Comparison of ENCODE assay signal across 1 cellular context in the genomic region with DNA sequence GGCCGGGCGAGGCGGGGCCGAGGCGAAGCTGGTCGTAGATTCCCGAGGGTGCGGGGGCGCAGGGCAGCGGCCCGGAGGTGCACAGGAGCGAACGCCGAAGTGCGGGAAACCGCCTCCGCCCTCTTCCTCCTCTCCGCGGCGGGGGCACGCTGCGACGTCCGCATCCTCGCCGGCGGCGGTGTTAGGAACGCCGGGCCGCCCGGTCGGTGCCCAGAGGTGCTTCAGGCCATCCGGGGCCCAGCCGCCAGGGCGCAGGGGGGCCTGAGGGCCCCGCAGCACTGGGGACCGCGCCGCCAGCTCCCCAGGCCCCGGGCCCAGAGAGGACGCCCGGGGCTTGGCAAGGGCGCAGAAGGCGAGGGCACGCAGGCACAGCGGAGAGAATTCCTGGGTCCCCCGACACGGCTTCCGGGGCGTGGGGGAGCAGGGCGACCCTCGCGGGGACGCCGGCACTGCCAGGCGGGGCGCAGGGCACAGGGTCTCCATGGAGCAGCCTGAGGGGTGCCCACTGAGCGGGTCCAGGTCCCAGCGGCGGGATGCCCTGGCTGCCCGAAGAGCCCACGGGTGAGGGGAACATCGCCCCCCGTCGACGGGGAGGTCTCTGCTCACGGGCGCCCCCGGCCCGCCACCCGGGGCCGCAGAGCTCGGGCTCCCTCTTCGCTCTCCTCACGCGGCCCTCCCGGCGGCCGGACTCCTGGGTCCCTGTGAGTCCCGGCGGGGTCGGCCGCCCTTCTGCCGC.
TF ChIP-seq lines count a peak whose summit lies in the region.

No MANE protein-coding gene starts in this region.

TF ChIP-seq in WTC11, 78 proteins besides CTCF, POLR2A, EP300 and RAD21 (continued from another document):
- TF ChIP-seq, protein P1, sequence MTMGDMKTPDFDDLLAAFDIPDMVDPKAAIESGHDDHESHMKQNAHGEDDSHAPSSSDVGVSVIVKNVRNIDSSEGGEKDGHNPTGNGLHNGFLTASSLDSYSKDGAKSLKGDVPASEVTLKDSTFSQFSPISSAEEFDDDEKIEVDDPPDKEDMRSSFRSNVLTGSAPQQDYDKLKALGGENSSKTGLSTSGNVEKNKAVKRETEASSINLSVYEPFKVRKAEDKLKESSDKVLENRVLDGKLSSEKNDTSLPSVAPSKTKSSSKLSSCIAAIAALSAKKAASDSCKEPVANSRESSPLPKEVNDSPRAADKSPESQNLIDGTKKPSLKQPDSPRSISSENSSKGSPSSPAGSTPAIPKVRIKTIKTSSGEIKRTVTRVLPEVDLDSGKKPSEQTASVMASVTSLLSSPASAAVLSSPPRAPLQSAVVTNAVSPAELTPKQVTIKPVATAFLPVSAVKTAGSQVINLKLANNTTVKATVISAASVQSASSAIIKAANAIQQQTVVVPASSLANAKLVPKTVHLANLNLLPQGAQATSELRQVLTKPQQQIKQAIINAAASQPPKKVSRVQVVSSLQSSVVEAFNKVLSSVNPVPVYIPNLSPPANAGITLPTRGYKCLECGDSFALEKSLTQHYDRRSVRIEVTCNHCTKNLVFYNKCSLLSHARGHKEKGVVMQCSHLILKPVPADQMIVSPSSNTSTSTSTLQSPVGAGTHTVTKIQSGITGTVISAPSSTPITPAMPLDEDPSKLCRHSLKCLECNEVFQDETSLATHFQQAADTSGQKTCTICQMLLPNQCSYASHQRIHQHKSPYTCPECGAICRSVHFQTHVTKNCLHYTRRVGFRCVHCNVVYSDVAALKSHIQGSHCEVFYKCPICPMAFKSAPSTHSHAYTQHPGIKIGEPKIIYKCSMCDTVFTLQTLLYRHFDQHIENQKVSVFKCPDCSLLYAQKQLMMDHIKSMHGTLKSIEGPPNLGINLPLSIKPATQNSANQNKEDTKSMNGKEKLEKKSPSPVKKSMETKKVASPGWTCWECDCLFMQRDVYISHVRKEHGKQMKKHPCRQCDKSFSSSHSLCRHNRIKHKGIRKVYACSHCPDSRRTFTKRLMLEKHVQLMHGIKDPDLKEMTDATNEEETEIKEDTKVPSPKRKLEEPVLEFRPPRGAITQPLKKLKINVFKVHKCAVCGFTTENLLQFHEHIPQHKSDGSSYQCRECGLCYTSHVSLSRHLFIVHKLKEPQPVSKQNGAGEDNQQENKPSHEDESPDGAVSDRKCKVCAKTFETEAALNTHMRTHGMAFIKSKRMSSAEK (CRISPR knock-in tag; IDR thresholded peaks at IDR 0.05; ENCODE audit: borderline replicate concordance): no peak
- TF ChIP-seq SP1 (CRISPR knock-in tag; conservative IDR thresholded peaks at IDR 0.05): no peak
- TF ChIP-seq, protein P2, sequence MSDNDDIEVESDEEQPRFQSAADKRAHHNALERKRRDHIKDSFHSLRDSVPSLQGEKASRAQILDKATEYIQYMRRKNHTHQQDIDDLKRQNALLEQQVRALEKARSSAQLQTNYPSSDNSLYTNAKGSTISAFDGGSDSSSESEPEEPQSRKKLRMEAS (CRISPR knock-in tag; IDR thresholded peaks at IDR 0.05): peak; percentile 9; the same call in 1 of the 2 replicates
